ENCODE assay signal across 1 cellular context in genomic region chr21:43835061-43835460, GRCh38.
TF ChIP-seq lines count a peak whose summit lies in the region.

No MANE protein-coding gene starts in this region.

TF ChIP-seq in SK-N-SH, 30 proteins besides CTCF, POLR2A, EP300 and RAD21 (continued from another document):
- TF ChIP-seq ZBTB33 (IDR thresholded peaks at IDR 0.05; ENCODE audit: borderline replicate concordance, low read depth), result no peak
- no peak for TF ChIP-seq USF1 (IDR thresholded peaks at IDR 0.05; ENCODE audit: borderline replicate concordance, low read depth)
